ENCODE assay signal across 19 cellular contexts in the genomic region with DNA sequence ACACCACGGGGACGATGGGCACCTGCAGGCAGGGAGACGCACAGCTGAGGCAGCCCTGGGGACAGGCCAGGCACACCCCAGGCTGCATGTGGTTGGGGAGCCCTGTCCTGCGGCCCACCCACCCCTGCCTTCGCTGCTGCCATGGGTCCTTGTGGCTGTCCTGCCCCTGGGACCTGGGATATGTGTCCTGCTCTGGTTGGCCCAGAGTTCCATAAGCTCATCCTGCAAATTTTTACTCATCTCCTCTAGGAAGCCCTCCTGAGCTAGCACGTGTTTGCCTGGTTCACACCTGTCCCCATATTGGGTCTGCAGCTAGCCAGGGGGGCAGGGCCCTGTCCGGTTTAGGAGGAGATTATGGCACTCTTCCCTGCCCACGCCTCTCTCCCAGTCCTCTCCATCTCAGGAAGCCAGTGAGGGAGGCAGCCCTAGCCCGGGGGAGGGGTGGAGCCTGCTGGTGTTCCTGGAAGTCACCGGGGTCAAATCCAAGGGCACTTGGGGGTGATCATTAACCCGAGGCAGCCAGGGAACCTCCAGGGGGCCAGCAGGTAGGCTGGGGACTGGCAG. TPM values are rescaled to one million over a fixed set of nuclear protein-coding genes. Genes with fewer than 3 reads are reported as not detected.
DNase-seq lines count a peak whose midpoint lies in the region; ATAC-seq and TF ChIP-seq lines count a peak whose summit lies in the region.
"Had no signal": no experiment of that assay in that cellular context is flagged by ENCODE, and none has a peak within 500 bp of the region (broad histone marks: within the 10 kb centered on the region; RNA-seq: fewer than 3 reads in every experiment).

No MANE protein-coding gene starts in this region.

- TF ChIP-seq CTCF in Caco-2 (IDR thresholded peaks at IDR 0.05; ENCODE audit: insufficient read depth in 1 of 2, low read depth in 1 of 2, low read length in 1 of 2, severe bottlenecking in 1 of 2, unreplicated experiment in 1 of 2) (no peak), RWPE1 (conservative IDR thresholded peaks at IDR 0.05; ENCODE audit: low read depth) (no peak), nephron progenitor cell (IDR thresholded peaks at IDR 0.05) (no peak)

- H3K9me3 ChIP-seq in Caco-2 = no peaks in the 10 kb centered on the region
- H3K9me3 ChIP-seq: gastrocnemius medialis, tibial artery had no signal

- peak; percentile 8 for ATAC-seq in left ventricle myocardium superior
- ATAC-seq in stimulated activated naive CD8-positive, alpha-beta T cell treated with anti-CD3 and anti-CD28 coated beads, Interleukin-15, amount 100 ng/mL, for 72 hours = no peak
- ATAC-seq: gastrocnemius medialis, T-helper 17 cell had no signal

- no peaks in the 10 kb centered on the region for H3K27me3 ChIP-seq in Caco-2 (replicated peaks; ENCODE audit: control insufficient read depth, insufficient read depth, low read length)

- CTCF ChIA-PET in Caco-2 (lab: Charles Lee) = interaction anchor here (0.9 kb wide), 1 partner anchor 19 kb away, joined by 4 read pairs; no protein-coding TSS in a partner anchor
- CTCF ChIA-PET in RWPE1 (lab: Yijun Ruan, JAX) = interaction anchor here (0.8 to 3.1 kb wide), 3 partner anchors 10 to 187 kb away, joined by 3 to 14 read pairs (median 13); no protein-coding TSS in a partner anchor

- intact Hi-C loops in Caco-2 (cut with micrococcal nuclease; ENCODE audit: unreplicated experiment) = no loop called here
- intact Hi-C loops in left ventricle myocardium superior (cut with micrococcal nuclease) = no loop called here

- H3K4me1 ChIP-seq in Caco-2 = peaks cover 19% of the 10 kb centered on the region

- H3K27ac ChIP-seq in RWPE1 = peak overlapping the region; percentile 36; the same call in 1 of the 2 replicates
- H3K27ac ChIP-seq: tibial artery had no signal

- no peak overlapping the region for H3K4me3 ChIP-seq in Caco-2 (ENCODE audit: low read depth, low read length)
- H3K4me3 ChIP-seq: gastrocnemius medialis, tibial artery had no signal

- DNase-seq in Caco-2 (peak; percentile 79 to 82), RWPE1 (ENCODE audit: low spot score) (no peak), left ventricle myocardium superior (no peak), nephron progenitor cell (peak; percentile 57), AG08395 (ENCODE audit: low spot score) (no peak), midbrain (lab: John Stamatoyannopoulos, UW) (no peak)
- no peak for DNase-seq in effector CD8-positive, alpha-beta T cell (lab: John Stamatoyannopoulos, UW)
- no peak for DNase-seq in stimulated activated naive CD8-positive, alpha-beta T cell treated with anti-CD3 and anti-CD28 coated beads, Interleukin-15, amount 100 ng/mL, for 72 hours
- DNase-seq: activated CD4-positive, alpha-beta T cell treated with anti-CD3 and anti-CD28 coated beads, Interleukin-2, amount 10 ng/mL, durations not matched to agents 7 days and 5 days; activated naive CD8-positive, alpha-beta T cell treated with anti-CD3 and anti-CD28 coated beads, Interleukin-2, amount 10 ng/mL, durations not matched to agents 7 days and 5 days; activated T-cell treated with anti-CD3 and anti-CD28 coated beads, Interleukin-2, amount 50 U/mL, for 1 hour; central memory CD4-positive, alpha-beta T cell; gastrocnemius medialis; NCI-H748 treated with DMSO at 0.1 percent for 48 hours; RPMI8226; stimulated activated CD8-positive, alpha-beta memory T cell treated with anti-CD3 and anti-CD28 coated beads, Interleukin-4, amount 100 ng/mL, for 48 hours; T-helper 17 cell; tibial artery had no signal

- H3K4me3 Mint-ChIP-seq in Caco-2 (ENCODE audit: unreplicated experiment) (no peak overlapping the region), nephron progenitor cell (no peak overlapping the region)
- H3K4me3 Mint-ChIP-seq in stimulated activated naive CD8-positive, alpha-beta T cell treated with anti-CD3 and anti-CD28 coated beads, Interleukin-15, amount 100 ng/mL, for 72 hours = no peak overlapping the region
- H3K4me3 Mint-ChIP-seq: activated CD4-positive, alpha-beta T cell treated with anti-CD3 and anti-CD28 coated beads, Interleukin-2, amount 10 ng/mL, durations not matched to agents 7 days and 5 days; activated naive CD8-positive, alpha-beta T cell treated with anti-CD3 and anti-CD28 coated beads, Interleukin-2, amount 10 ng/mL, durations not matched to agents 7 days and 5 days; T-helper 17 cell had no signal

- BruUV-seq in Caco-2 (replicated peaks; lab: Mats Ljungman, UMichigan) = no TSS peak

- H3K27me3 Mint-ChIP-seq in Caco-2 (ENCODE audit: insufficient read depth, unreplicated experiment) (no peaks in the 10 kb centered on the region), nephron progenitor cell (ENCODE audit: low read depth, poor library complexity) (no peaks in the 10 kb centered on the region)
- H3K27me3 Mint-ChIP-seq in stimulated activated naive CD8-positive, alpha-beta T cell treated with anti-CD3 and anti-CD28 coated beads, Interleukin-15, amount 100 ng/mL, for 72 hours = peaks cover 4% of the 10 kb centered on the region
- H3K27me3 Mint-ChIP-seq: activated CD4-positive, alpha-beta T cell treated with anti-CD3 and anti-CD28 coated beads, Interleukin-2, amount 10 ng/mL, durations not matched to agents 7 days and 5 days; activated naive CD8-positive, alpha-beta T cell treated with anti-CD3 and anti-CD28 coated beads, Interleukin-2, amount 10 ng/mL, durations not matched to agents 7 days and 5 days; T-helper 17 cell had no signal

- H3K27ac Mint-ChIP-seq in Caco-2 (ENCODE audit: unreplicated experiment) = no peak overlapping the region
- no peak overlapping the region for H3K27ac Mint-ChIP-seq in nephron progenitor cell
- H3K27ac Mint-ChIP-seq in stimulated activated naive CD8-positive, alpha-beta T cell treated with anti-CD3 and anti-CD28 coated beads, Interleukin-15, amount 100 ng/mL, for 72 hours = no peak overlapping the region
- H3K27ac Mint-ChIP-seq: activated CD4-positive, alpha-beta T cell treated with anti-CD3 and anti-CD28 coated beads, Interleukin-2, amount 10 ng/mL, durations not matched to agents 7 days and 5 days; activated naive CD8-positive, alpha-beta T cell treated with anti-CD3 and anti-CD28 coated beads, Interleukin-2, amount 10 ng/mL, durations not matched to agents 7 days and 5 days had no signal

- H3K9me3 Mint-ChIP-seq in Caco-2 (ENCODE audit: unreplicated experiment) (no peaks in the 10 kb centered on the region), nephron progenitor cell (no peaks in the 10 kb centered on the region)
- no peaks in the 10 kb centered on the region for H3K9me3 Mint-ChIP-seq in stimulated activated naive CD8-positive, alpha-beta T cell treated with anti-CD3 and anti-CD28 coated beads, Interleukin-15, amount 100 ng/mL, for 72 hours
- H3K9me3 Mint-ChIP-seq: activated CD4-positive, alpha-beta T cell treated with anti-CD3 and anti-CD28 coated beads, Interleukin-2, amount 10 ng/mL, durations not matched to agents 7 days and 5 days; activated naive CD8-positive, alpha-beta T cell treated with anti-CD3 and anti-CD28 coated beads, Interleukin-2, amount 10 ng/mL, durations not matched to agents 7 days and 5 days had no signal

- POLR2A ChIA-PET in Caco-2 (lab: Charles Lee) (no interaction called here), RWPE1 (lab: Yijun Ruan, JAX; ENCODE audit: low non-redundant PET) (no interaction called here)

- H3K36me3 ChIP-seq in Caco-2 (ENCODE audit: control insufficient read depth, insufficient read depth, low read length) = no peaks in the 10 kb centered on the region; the same call in 1 of the 2 replicates

- no peaks in the 10 kb centered on the region for H3K4me1 Mint-ChIP-seq in Caco-2 (ENCODE audit: low read depth, unreplicated experiment)
- peaks cover 35% of the 10 kb centered on the region for H3K4me1 Mint-ChIP-seq in nephron progenitor cell
- no peaks in the 10 kb centered on the region for H3K4me1 Mint-ChIP-seq in stimulated activated naive CD8-positive, alpha-beta T cell treated with anti-CD3 and anti-CD28 coated beads, Interleukin-15, amount 100 ng/mL, for 72 hours
- H3K4me1 Mint-ChIP-seq: activated CD4-positive, alpha-beta T cell treated with anti-CD3 and anti-CD28 coated beads, Interleukin-2, amount 10 ng/mL, durations not matched to agents 7 days and 5 days; activated naive CD8-positive, alpha-beta T cell treated with anti-CD3 and anti-CD28 coated beads, Interleukin-2, amount 10 ng/mL, durations not matched to agents 7 days and 5 days had no signal

- H3K36me3 Mint-ChIP-seq in Caco-2 (ENCODE audit: insufficient read depth, unreplicated experiment) (peaks cover 19% of the 10 kb centered on the region), nephron progenitor cell (ENCODE audit: low read depth) (no peaks in the 10 kb centered on the region)
- H3K36me3 Mint-ChIP-seq: activated naive CD8-positive, alpha-beta T cell treated with anti-CD3 and anti-CD28 coated beads, Interleukin-2, amount 10 ng/mL, durations not matched to agents 7 days and 5 days had no signal

RNA-seq across cellular contexts. Expression of a gene that starts 12.2 kb away (rescaled TPM):
- total RNA-seq in Caco-2 (2022) (30.2 and 30.4 TPM in 2 replicates), left ventricle myocardium superior (63.8 TPM)

RNA-seq across cellular contexts. Expression of a gene that starts 12.4 kb away (rescaled TPM):
- total RNA-seq in Caco-2 (2022) (68.7 and 77.1 TPM in 2 replicates), left ventricle myocardium superior (53.8 TPM)

RNA-seq across cellular contexts. Expression of a gene that starts 37.5 kb away (rescaled TPM):
- total RNA-seq in Caco-2 (2022) (40.4 and 40.6 TPM in 2 replicates), left ventricle myocardium superior (22.3 TPM)
- total RNA-seq: activated CD4-positive, alpha-beta T cell treated with anti-CD3 and anti-CD28 coated beads, Interleukin-2, amount 10 ng/mL, durations not matched to agents 7 days and 5 days; myocyte had no signal

Comparison
In these comparisons a context has a peak if more than half of its experiments do, and no peak if none do; other contexts are left out.
1. DNase-seq: peak in Caco-2 (2 of 2) and nephron progenitor cell (single experiment); none in RWPE1 (single experiment), left ventricle myocardium superior (single experiment), effector CD8-positive, alpha-beta T cell (single experiment), AG08395 (single experiment), stimulated activated naive CD8-positive, alpha-beta T cell treated with anti-CD3 and anti-CD28 coated beads, Interleukin-15, amount 100 ng/mL, for 72 hours (0 of 2) and midbrain (single experiment).